In the genomic region with DNA sequence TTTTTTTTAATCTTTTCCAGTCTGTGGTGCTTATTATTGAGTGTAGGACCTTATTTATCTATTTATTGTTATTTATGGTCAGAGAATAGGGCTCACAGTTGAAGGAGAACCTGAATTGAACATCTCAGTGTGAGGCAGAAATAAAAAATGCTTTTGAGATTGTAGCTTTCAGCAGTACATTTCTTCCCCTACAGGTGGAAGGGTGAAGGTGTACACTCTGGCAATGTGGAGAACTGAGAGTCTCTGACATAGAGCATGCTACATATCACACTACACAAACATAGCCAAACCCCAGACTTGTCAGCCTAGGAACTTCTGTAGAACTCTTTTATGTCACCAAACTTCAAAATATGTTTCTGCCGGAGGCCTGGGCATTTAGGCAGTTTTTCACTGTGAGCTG, we compare ENCODE assay signal across 10 cellular contexts.
DNase-seq lines count a peak whose midpoint lies in the region; ATAC-seq and TF ChIP-seq lines count a peak whose summit lies in the region.
"Had no signal": no experiment of that assay in that cellular context is flagged by ENCODE, and none has a peak within 500 bp of the region (broad histone marks: within the 10 kb centered on the region; RNA-seq: fewer than 3 reads in every experiment).

No MANE protein-coding gene starts in this region.

- no peak for TF ChIP-seq EP300 in stomach (IDR thresholded peaks at IDR 0.05)

- H3K27me3 ChIP-seq in WERI-Rb-1 (ENCODE audit: insufficient read depth, low read depth, severe bottlenecking), result no peaks in the 10 kb centered on the region
- H3K27me3 ChIP-seq in spleen (replicated peaks in 1 of 7), result no peaks in the 10 kb centered on the region
- H3K27me3 ChIP-seq in stomach, result no peaks in the 10 kb centered on the region

- peaks cover 67% of the 10 kb centered on the region for H3K4me1 Mint-ChIP-seq in activated naive CD4-positive, alpha-beta T cell treated with anti-CD3 and anti-CD28 coated beads, Interleukin-2, amount 50 U/mL, for 24 hours
- H3K4me1 Mint-ChIP-seq in activated naive CD4-positive, alpha-beta T cell treated with anti-CD3 and anti-CD28 coated beads, Interleukin-2, amount 10 ng/mL, durations not matched to agents 7 days and 5 days, result peaks cover 45% of the 10 kb centered on the region
- peaks cover 2% of the 10 kb centered on the region for H3K4me1 Mint-ChIP-seq in endothelial cell (ENCODE audit: unreplicated experiment)

- peaks cover 4% of the 10 kb centered on the region for H3K36me3 Mint-ChIP-seq in activated naive CD4-positive, alpha-beta T cell treated with anti-CD3 and anti-CD28 coated beads, Interleukin-2, amount 50 U/mL, for 24 hours
- peaks cover 32% of the 10 kb centered on the region for H3K36me3 Mint-ChIP-seq in activated naive CD4-positive, alpha-beta T cell treated with anti-CD3 and anti-CD28 coated beads, Interleukin-2, amount 10 ng/mL, durations not matched to agents 7 days and 5 days
- peaks cover 9% of the 10 kb centered on the region for H3K36me3 Mint-ChIP-seq in endothelial cell (ENCODE audit: low read depth, unreplicated experiment)

- H3K9me3 Mint-ChIP-seq in activated naive CD4-positive, alpha-beta T cell treated with anti-CD3 and anti-CD28 coated beads, Interleukin-2, amount 50 U/mL, for 24 hours, result no peaks in the 10 kb centered on the region
- no peaks in the 10 kb centered on the region for H3K9me3 Mint-ChIP-seq in activated naive CD4-positive, alpha-beta T cell treated with anti-CD3 and anti-CD28 coated beads, Interleukin-2, amount 10 ng/mL, durations not matched to agents 7 days and 5 days
- H3K9me3 Mint-ChIP-seq in endothelial cell (ENCODE audit: unreplicated experiment), result no peaks in the 10 kb centered on the region
- H3K9me3 Mint-ChIP-seq: activated T-cell treated with anti-CD3 and anti-CD28 coated beads, Interleukin-2, amount 50 U/mL, for 4 hours had no signal

- peak overlapping the region; percentile 77 for H3K27ac Mint-ChIP-seq in activated naive CD4-positive, alpha-beta T cell treated with anti-CD3 and anti-CD28 coated beads, Interleukin-2, amount 50 U/mL, for 24 hours
- no peak overlapping the region for H3K27ac Mint-ChIP-seq in activated naive CD4-positive, alpha-beta T cell treated with anti-CD3 and anti-CD28 coated beads, Interleukin-2, amount 10 ng/mL, durations not matched to agents 7 days and 5 days
- no peak overlapping the region for H3K27ac Mint-ChIP-seq in endothelial cell (ENCODE audit: unreplicated experiment)

- H3K36me3 ChIP-seq in WERI-Rb-1, result no peaks in the 10 kb centered on the region; the same call in 1 of the 2 replicates
- H3K36me3 ChIP-seq in spleen, result peaks cover 0 to 35% (median under 1%) of the 10 kb centered on the region in 6 donors
- H3K36me3 ChIP-seq in stomach, result peaks cover 0 to 11% (median 0%) of the 10 kb centered on the region in 4 donors

- ATAC-seq in HG02981 (IDR thresholded peaks at IDR 0.05; ENCODE audit: unreplicated experiment), result peak; percentile 92

- TF ChIP-seq POLR2A in spleen (IDR thresholded peaks at IDR 0.05), result no peak
- no peak for TF ChIP-seq POLR2A in stomach (IDR thresholded peaks at IDR 0.05)

- no peak for DNase-seq in activated naive CD4-positive, alpha-beta T cell treated with anti-CD3 and anti-CD28 coated beads, Interleukin-2, amount 10 ng/mL, durations not matched to agents 7 days and 5 days
- DNase-seq in WERI-Rb-1, result peak; percentile 25
- DNase-seq in spleen, result no peak
- no peak for DNase-seq in endothelial cell (ENCODE audit: low spot score)
- DNase-seq in globus pallidus (ENCODE audit: low spot score), result no peak
- DNase-seq in stomach, result no peak
- DNase-seq: activated T-cell treated with anti-CD3 and anti-CD28 coated beads, Interleukin-2, amount 50 U/mL, for 4 hours had no signal

- H3K9me3 ChIP-seq in WERI-Rb-1 (ENCODE audit: severe bottlenecking) (no peaks in the 10 kb centered on the region), spleen (no peaks in the 10 kb centered on the region), stomach (no peaks in the 10 kb centered on the region)

- intact Hi-C loops in spleen (cut with DNase I; ENCODE audit: low total_unique reads), result loop anchor here (10.0 kb wide), 1 partner anchor 416 kb away; the partner anchor contains the start of gene TBC1D19
- intact Hi-C loops in stomach (cut with DNase I; ENCODE audit: low total_unique reads), result no loop called here

- H3K27me3 Mint-ChIP-seq in activated naive CD4-positive, alpha-beta T cell treated with anti-CD3 and anti-CD28 coated beads, Interleukin-2, amount 50 U/mL, for 24 hours, result no peaks in the 10 kb centered on the region
- no peaks in the 10 kb centered on the region for H3K27me3 Mint-ChIP-seq in activated naive CD4-positive, alpha-beta T cell treated with anti-CD3 and anti-CD28 coated beads, Interleukin-2, amount 10 ng/mL, durations not matched to agents 7 days and 5 days
- no peaks in the 10 kb centered on the region for H3K27me3 Mint-ChIP-seq in endothelial cell (ENCODE audit: unreplicated experiment)

- CTCF ChIA-PET in activated naive CD4-positive, alpha-beta T cell treated with anti-CD3 and anti-CD28 coated beads, Interleukin-2, amount 10 ng/mL, durations not matched to agents 7 days and 5 days (lab: Charles Lee), result interaction anchor here (0.7 to 1.7 kb wide), 4 partner anchors 9 to 139 kb away, joined by 3 to 5 read pairs (median 4); no protein-coding TSS in a partner anchor

- 88 to 93% (median 91%) methylated on average over 1 of the region's 1 CpG for WGBS in spleen, 5 donors
- WGBS in stomach, 5 donors, result 68 to 80% (median 76%) methylated on average over 1 of the region's 1 CpG

- no peak overlapping the region for H3K27ac ChIP-seq in WERI-Rb-1
- no peak overlapping the region for H3K27ac ChIP-seq in spleen
- no peak overlapping the region for H3K27ac ChIP-seq in stomach
- H3K27ac ChIP-seq: skin epidermis had no signal

- H3K4me3 ChIP-seq in WERI-Rb-1 (ENCODE audit: low read depth, low read length) (no peak overlapping the region), spleen (no peak overlapping the region), stomach (no peak overlapping the region)
- H3K4me3 ChIP-seq: skin epidermis had no signal

- H3K4me3 Mint-ChIP-seq in activated naive CD4-positive, alpha-beta T cell treated with anti-CD3 and anti-CD28 coated beads, Interleukin-2, amount 50 U/mL, for 24 hours, result no peak overlapping the region
- no peak overlapping the region for H3K4me3 Mint-ChIP-seq in activated naive CD4-positive, alpha-beta T cell treated with anti-CD3 and anti-CD28 coated beads, Interleukin-2, amount 10 ng/mL, durations not matched to agents 7 days and 5 days
- H3K4me3 Mint-ChIP-seq in endothelial cell (ENCODE audit: unreplicated experiment), result no peak overlapping the region
- H3K4me3 Mint-ChIP-seq: activated T-cell treated with anti-CD3 and anti-CD28 coated beads, Interleukin-2, amount 50 U/mL, for 4 hours had no signal

- H3K4me1 ChIP-seq in spleen (peaks cover 0 to 36% (median 13%) of the 10 kb centered on the region in 6 donors), stomach (peaks cover 0 to 13% (median 5%) of the 10 kb centered on the region in 4 donors)

- TF ChIP-seq CTCF in WERI-Rb-1 (IDR thresholded peaks at IDR 0.05; ENCODE audit: low read depth, low read length) (peak; percentile 60), spleen (IDR thresholded peaks at IDR 0.05 in 8 of 11, conservative IDR thresholded peaks at IDR 0.05 in 3 of 11) (peak in 6 of 11 experiments; percentile 6 to 47 (median 24)), endothelial cell (IDR thresholded peaks at IDR 0.05; ENCODE audit: unreplicated experiment) (no peak), stomach (IDR thresholded peaks at IDR 0.05) (peak in 1 of 7 experiments; percentile 14)
